Comparison of ENCODE assay signal across 19 cellular contexts in the genomic region with DNA sequence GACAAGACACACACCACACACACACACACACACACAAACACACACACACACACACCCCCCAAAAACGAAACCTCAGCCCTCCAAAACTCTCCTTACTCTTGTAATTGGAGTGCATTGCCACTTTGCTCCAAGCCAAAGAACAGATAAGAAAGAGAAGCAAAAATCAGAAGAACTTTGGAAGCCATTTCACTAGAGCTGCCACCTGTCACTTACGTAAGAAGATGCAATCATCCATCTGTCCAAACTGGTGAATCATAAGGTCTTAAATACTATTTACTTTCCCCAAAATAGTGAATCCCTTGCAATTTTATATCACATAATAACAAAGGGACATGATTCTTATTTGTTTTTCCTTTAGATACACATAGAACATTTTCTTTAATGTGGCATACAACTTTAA.
A peak's percentile ranks its signal among the peaks of the same experiment; 100 is the strongest.
DNase-seq lines count a peak whose midpoint lies in the region; ATAC-seq lines count a peak whose summit lies in the region.
"Had no signal": no experiment of that assay in that cellular context is flagged by ENCODE, and none has a peak within 500 bp of the region (broad histone marks: within the 10 kb centered on the region; RNA-seq: fewer than 3 reads in every experiment).

No MANE protein-coding gene starts in this region.

- DNase-seq in NCI-H1694 (lab: John Stamatoyannopoulos, UW) (peak; percentile 5), NCI-H1694 treated with DMSO at 0.1 percent for 48 hours (lab: John Stamatoyannopoulos, UW) (no peak), DMS 273 treated with DMSO at 0.1 percent for 48 hours (lab: John Stamatoyannopoulos, UW) (peak; percentile 67), NCI-H446 treated with DMSO at 0.1 percent for 48 hours (lab: John Stamatoyannopoulos, UW) (peak; percentile 83), left lobe of liver (ENCODE audit: low spot score) (no peak), MV-4-11 (lab: John Stamatoyannopoulos, UW) (no peak), EL (no peak), activated gamma-delta T cell (lab: John Stamatoyannopoulos, UW) (no peak)
- DNase-seq: activated CD4-positive, alpha-beta T cell treated with anti-CD3 and anti-CD28 coated beads for 4 hours; activated naive CD4-positive, alpha-beta T cell treated with Interleukin-2 at 50 U/mL for 16 hours; activated T-cell treated with anti-CD3 and anti-CD28 coated beads, Interleukin-2, amount 50 U/mL, for 24 hours; amygdala; CD4-positive, CD25-positive, alpha-beta regulatory T cell; effector CD4-positive, alpha-beta T cell; GF-D8; MG63; naive thymus-derived CD4-positive, alpha-beta T cell; NCI-H510A treated with DMSO at 0.1 percent for 48 hours; RPMI8226 had no signal

- ATAC-seq in left lobe of liver = peak; percentile 38
- ATAC-seq: naive thymus-derived CD4-positive, alpha-beta T cell had no signal

Comparison
In these comparisons a context has a peak if more than half of its experiments do, and no peak if none do; other contexts are left out.
1. DNase-seq: peak in NCI-H1694 (single experiment), DMS 273 treated with DMSO at 0.1 percent for 48 hours (single experiment) and NCI-H446 treated with DMSO at 0.1 percent for 48 hours (single experiment); none in NCI-H1694 treated with DMSO at 0.1 percent for 48 hours (single experiment), left lobe of liver (single experiment), MV-4-11 (single experiment), EL (single experiment) and activated gamma-delta T cell (single experiment).